1 cellular context compared by ENCODE assay signal in the genomic region with DNA sequence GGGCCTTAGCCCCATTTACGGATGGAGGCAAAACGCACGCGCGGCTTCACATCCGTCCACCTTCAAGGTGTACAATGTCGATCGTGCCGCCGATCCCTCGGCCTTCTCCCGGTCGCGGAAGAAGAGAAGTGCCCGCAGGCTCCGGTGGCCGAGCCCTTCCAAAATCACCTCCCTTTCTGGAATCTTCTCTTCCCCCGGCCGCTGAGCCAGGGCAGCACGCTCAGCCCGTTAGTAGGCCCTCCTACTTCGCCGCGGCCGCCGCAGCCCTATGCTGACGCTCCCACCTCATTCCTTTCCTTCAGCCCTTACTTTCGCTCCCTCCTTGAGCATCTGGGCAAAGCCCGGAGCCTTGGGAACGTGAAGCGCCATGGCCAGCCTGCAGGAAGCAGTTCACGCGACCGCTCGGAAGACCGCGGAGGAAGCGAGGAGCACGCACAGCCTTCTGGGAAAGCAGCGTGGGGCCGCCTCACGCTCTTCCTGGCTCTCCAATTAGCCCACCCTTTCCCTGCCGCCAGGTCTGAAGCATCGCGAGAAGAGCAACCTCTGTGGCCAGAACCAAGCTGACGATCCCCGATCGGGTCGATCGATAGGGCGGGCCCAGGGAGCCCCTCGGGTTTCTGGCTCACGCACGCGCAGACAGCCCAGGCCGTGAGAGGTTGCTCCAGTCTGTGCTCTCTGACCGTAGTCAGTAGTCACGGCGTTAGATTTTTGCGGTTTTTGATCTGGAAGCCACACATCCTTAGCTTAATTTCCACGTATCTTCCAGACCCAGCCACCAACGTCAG.
TF ChIP-seq lines count a peak whose summit lies in the region.

A gene with protein sequence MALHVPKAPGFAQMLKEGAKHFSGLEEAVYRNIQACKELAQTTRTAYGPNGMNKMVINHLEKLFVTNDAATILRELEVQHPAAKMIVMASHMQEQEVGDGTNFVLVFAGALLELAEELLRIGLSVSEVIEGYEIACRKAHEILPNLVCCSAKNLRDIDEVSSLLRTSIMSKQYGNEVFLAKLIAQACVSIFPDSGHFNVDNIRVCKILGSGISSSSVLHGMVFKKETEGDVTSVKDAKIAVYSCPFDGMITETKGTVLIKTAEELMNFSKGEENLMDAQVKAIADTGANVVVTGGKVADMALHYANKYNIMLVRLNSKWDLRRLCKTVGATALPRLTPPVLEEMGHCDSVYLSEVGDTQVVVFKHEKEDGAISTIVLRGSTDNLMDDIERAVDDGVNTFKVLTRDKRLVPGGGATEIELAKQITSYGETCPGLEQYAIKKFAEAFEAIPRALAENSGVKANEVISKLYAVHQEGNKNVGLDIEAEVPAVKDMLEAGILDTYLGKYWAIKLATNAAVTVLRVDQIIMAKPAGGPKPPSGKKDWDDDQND (minus strand): TSS at position 427 of the 785 bp plus-strand sequence. CDS start 58 bp downstream, at position 369.

TF ChIP-seq in GM12878, 131 proteins besides CTCF, POLR2A, EP300 and RAD21 (continued from another document and continues in another):
- TF ChIP-seq, protein P1, sequence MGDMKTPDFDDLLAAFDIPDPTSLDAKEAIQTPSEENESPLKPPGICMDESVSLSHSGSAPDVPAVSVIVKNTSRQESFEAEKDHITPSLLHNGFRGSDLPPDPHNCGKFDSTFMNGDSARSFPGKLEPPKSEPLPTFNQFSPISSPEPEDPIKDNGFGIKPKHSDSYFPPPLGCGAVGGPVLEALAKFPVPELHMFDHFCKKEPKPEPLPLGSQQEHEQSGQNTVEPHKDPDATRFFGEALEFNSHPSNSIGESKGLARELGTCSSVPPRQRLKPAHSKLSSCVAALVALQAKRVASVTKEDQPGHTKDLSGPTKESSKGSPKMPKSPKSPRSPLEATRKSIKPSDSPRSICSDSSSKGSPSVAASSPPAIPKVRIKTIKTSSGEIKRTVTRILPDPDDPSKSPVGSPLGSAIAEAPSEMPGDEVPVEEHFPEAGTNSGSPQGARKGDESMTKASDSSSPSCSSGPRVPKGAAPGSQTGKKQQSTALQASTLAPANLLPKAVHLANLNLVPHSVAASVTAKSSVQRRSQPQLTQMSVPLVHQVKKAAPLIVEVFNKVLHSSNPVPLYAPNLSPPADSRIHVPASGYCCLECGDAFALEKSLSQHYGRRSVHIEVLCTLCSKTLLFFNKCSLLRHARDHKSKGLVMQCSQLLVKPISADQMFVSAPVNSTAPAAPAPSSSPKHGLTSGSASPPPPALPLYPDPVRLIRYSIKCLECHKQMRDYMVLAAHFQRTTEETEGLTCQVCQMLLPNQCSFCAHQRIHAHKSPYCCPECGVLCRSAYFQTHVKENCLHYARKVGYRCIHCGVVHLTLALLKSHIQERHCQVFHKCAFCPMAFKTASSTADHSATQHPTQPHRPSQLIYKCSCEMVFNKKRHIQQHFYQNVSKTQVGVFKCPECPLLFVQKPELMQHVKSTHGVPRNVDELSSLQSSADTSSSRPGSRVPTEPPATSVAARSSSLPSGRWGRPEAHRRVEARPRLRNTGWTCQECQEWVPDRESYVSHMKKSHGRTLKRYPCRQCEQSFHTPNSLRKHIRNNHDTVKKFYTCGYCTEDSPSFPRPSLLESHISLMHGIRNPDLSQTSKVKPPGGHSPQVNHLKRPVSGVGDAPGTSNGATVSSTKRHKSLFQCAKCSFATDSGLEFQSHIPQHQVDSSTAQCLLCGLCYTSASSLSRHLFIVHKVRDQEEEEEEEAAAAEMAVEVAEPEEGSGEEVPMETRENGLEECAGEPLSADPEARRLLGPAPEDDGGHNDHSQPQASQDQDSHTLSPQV (IDR thresholded peaks at IDR 0.05), result no peak
- TF ChIP-seq GABPA (IDR thresholded peaks at IDR 0.05; ENCODE audit: low read depth) (0 out of 2 replicates have a peak, but pooled peaks have one; percentile 50), ESRRA (IDR thresholded peaks at IDR 0.05; ENCODE audit: low read length) (no peak), IRF4 (IDR thresholded peaks at IDR 0.05; ENCODE audit: low read depth, low read length) (peak; percentile 8; the same call in 1 of the 2 replicates), ZNF217 (IDR thresholded peaks at IDR 0.05) (no peak), TARDBP (IDR thresholded peaks at IDR 0.05; ENCODE audit: borderline replicate concordance) (no peak), BMI1 (IDR thresholded peaks at IDR 0.05; ENCODE audit: borderline replicate concordance) (no peak), JUND (IDR thresholded peaks at IDR 0.05; ENCODE audit: low read depth, low read length) (0 out of 2 replicates have a peak, but pooled peaks have one; percentile 41), PML (IDR thresholded peaks at IDR 0.05; ENCODE audit: low read length) (peak; percentile 96), STAT3 (IDR thresholded peaks at IDR 0.05; ENCODE audit: low read depth, low read length) (no peak), NFYA (IDR thresholded peaks at IDR 0.05; ENCODE audit: borderline replicate concordance, low read depth, low read length) (no peak), CHD4 (IDR thresholded peaks at IDR 0.05) (no peak), SIN3A (IDR thresholded peaks at IDR 0.05; ENCODE audit: low read depth, low read length) (peak; percentile 83), IKZF2 (IDR thresholded peaks at IDR 0.05) (peak in 1 of 2 experiments; percentile 48; a peak in 3 of 4 replicates), TBL1XR1 (IDR thresholded peaks at IDR 0.05; ENCODE audit: low read depth, low read length) (peak; percentile 14; the same call in 1 of the 2 replicates), RAD51 (IDR thresholded peaks at IDR 0.05) (peak; percentile 30; the same call in 1 of the 2 replicates), NR2C1 (IDR thresholded peaks at IDR 0.05) (peak; percentile 71), TCF12 (IDR thresholded peaks at IDR 0.05; ENCODE audit: low read depth, low read length) (peak; percentile 71; the same call in 1 of the 2 replicates), SIX5 (IDR thresholded peaks at IDR 0.05; ENCODE audit: low read depth, low read length, severe bottlenecking) (peak; percentile 45), MXI1 (IDR thresholded peaks at IDR 0.05; ENCODE audit: low read depth, low read length) (peak; percentile 96), CREB1 (IDR thresholded peaks at IDR 0.05; ENCODE audit: low read depth) (peak; percentile 72; the same call in 1 of the 2 replicates), SREBF1 (IDR thresholded peaks at IDR 0.05; ENCODE audit: low read length) (no peak), NBN (IDR thresholded peaks at IDR 0.05) (peak; percentile 71; the same call in 1 of the 2 replicates), HDGF (IDR thresholded peaks at IDR 0.05) (peak; percentile 95), SPI1 (IDR thresholded peaks at IDR 0.05; ENCODE audit: borderline replicate concordance, insufficient read depth, low read depth, low read length) (peak; percentile 46; the same call in 1 of the 2 replicates), CREM (IDR thresholded peaks at IDR 0.05; ENCODE audit: low read depth) (peak; percentile 61; the same call in 1 of the 2 replicates), CBX5 (IDR thresholded peaks at IDR 0.05; ENCODE audit: low read depth) (peak; percentile 41; the same call in 1 of the 2 replicates), SMAD1 (IDR thresholded peaks at IDR 0.05; ENCODE audit: low read depth, partially characterized antibody) (peak; percentile 34)
- TF ChIP-seq, protein P2, sequence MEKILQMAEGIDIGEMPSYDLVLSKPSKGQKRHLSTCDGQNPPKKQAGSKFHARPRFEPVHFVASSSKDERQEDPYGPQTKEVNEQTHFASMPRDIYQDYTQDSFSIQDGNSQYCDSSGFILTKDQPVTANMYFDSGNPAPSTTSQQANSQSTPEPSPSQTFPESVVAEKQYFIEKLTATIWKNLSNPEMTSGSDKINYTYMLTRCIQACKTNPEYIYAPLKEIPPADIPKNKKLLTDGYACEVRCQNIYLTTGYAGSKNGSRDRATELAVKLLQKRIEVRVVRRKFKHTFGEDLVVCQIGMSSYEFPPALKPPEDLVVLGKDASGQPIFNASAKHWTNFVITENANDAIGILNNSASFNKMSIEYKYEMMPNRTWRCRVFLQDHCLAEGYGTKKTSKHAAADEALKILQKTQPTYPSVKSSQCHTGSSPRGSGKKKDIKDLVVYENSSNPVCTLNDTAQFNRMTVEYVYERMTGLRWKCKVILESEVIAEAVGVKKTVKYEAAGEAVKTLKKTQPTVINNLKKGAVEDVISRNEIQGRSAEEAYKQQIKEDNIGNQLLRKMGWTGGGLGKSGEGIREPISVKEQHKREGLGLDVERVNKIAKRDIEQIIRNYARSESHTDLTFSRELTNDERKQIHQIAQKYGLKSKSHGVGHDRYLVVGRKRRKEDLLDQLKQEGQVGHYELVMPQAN (conservative IDR thresholded peaks at IDR 0.05), result peak; percentile 85
- TF ChIP-seq, protein P3, sequence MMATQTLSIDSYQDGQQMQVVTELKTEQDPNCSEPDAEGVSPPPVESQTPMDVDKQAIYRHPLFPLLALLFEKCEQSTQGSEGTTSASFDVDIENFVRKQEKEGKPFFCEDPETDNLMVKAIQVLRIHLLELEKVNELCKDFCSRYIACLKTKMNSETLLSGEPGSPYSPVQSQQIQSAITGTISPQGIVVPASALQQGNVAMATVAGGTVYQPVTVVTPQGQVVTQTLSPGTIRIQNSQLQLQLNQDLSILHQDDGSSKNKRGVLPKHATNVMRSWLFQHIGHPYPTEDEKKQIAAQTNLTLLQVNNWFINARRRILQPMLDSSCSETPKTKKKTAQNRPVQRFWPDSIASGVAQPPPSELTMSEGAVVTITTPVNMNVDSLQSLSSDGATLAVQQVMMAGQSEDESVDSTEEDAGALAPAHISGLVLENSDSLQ (IDR thresholded peaks at IDR 0.05), result peak; percentile 53
- TF ChIP-seq, protein P4, sequence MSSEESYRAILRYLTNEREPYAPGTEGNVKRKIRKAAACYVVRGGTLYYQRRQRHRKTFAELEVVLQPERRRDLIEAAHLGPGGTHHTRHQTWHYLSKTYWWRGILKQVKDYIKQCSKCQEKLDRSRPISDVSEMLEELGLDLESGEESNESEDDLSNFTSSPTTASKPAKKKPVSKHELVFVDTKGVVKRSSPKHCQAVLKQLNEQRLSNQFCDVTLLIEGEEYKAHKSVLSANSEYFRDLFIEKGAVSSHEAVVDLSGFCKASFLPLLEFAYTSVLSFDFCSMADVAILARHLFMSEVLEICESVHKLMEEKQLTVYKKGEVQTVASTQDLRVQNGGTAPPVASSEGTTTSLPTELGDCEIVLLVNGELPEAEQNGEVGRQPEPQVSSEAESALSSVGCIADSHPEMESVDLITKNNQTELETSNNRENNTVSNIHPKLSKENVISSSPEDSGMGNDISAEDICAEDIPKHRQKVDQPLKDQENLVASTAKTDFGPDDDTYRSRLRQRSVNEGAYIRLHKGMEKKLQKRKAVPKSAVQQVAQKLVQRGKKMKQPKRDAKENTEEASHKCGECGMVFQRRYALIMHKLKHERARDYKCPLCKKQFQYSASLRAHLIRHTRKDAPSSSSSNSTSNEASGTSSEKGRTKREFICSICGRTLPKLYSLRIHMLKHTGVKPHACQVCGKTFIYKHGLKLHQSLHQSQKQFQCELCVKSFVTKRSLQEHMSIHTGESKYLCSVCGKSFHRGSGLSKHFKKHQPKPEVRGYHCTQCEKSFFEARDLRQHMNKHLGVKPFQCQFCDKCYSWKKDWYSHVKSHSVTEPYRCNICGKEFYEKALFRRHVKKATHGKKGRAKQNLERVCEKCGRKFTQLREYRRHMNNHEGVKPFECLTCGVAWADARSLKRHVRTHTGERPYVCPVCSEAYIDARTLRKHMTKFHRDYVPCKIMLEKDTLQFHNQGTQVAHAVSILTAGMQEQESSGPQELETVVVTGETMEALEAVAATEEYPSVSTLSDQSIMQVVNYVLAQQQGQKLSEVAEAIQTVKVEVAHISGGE (CRISPR knock-in tag; IDR thresholded peaks at IDR 0.05), result no peak
- TF ChIP-seq, protein P5, sequence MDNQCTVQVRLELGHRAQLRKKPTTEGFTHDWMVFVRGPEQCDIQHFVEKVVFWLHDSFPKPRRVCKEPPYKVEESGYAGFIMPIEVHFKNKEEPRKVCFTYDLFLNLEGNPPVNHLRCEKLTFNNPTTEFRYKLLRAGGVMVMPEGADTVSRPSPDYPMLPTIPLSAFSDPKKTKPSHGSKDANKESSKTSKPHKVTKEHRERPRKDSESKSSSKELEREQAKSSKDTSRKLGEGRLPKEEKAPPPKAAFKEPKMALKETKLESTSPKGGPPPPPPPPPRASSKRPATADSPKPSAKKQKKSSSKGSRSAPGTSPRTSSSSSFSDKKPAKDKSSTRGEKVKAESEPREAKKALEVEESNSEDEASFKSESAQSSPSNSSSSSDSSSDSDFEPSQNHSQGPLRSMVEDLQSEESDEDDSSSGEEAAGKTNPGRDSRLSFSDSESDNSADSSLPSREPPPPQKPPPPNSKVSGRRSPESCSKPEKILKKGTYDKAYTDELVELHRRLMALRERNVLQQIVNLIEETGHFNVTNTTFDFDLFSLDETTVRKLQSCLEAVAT (IDR thresholded peaks at IDR 0.05), result peak; percentile 100
- TF ChIP-seq, protein P6, sequence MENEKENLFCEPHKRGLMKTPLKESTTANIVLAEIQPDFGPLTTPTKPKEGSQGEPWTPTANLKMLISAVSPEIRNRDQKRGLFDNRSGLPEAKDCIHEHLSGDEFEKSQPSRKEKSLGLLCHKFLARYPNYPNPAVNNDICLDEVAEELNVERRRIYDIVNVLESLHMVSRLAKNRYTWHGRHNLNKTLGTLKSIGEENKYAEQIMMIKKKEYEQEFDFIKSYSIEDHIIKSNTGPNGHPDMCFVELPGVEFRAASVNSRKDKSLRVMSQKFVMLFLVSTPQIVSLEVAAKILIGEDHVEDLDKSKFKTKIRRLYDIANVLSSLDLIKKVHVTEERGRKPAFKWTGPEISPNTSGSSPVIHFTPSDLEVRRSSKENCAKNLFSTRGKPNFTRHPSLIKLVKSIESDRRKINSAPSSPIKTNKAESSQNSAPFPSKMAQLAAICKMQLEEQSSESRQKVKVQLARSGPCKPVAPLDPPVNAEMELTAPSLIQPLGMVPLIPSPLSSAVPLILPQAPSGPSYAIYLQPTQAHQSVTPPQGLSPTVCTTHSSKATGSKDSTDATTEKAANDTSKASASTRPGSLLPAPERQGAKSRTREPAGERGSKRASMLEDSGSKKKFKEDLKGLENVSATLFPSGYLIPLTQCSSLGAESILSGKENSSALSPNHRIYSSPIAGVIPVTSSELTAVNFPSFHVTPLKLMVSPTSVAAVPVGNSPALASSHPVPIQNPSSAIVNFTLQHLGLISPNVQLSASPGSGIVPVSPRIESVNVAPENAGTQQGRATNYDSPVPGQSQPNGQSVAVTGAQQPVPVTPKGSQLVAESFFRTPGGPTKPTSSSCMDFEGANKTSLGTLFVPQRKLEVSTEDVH (IDR thresholded peaks at IDR 0.05; ENCODE audit: low read depth, partially characterized antibody), result no peak
- TF ChIP-seq, protein P7, sequence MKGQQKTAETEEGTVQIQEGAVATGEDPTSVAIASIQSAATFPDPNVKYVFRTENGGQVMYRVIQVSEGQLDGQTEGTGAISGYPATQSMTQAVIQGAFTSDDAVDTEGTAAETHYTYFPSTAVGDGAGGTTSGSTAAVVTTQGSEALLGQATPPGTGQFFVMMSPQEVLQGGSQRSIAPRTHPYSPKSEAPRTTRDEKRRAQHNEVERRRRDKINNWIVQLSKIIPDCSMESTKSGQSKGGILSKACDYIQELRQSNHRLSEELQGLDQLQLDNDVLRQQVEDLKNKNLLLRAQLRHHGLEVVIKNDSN (IDR thresholded peaks at IDR 0.05; ENCODE audit: borderline replicate concordance, extremely low read length, insufficient read depth, low read depth, low read length), result no peak
